ENCODE assay signal across 21 cellular contexts in genomic region chr7:4692055-4692454, GRCh38. TPM values are rescaled to one million over a fixed set of nuclear protein-coding genes. Genes with fewer than 3 reads are reported as not detected.
DNase-seq lines count a peak whose midpoint lies in the region; TF ChIP-seq lines count a peak whose summit lies in the region.
"Had no signal": no experiment of that assay in that cellular context is flagged by ENCODE, and none has a peak within 500 bp of the region (broad histone marks: within the 10 kb centered on the region; RNA-seq: fewer than 3 reads in every experiment).

No MANE protein-coding gene starts in this region.

- H3K4me3 Mint-ChIP-seq in activated naive CD4-positive, alpha-beta T cell treated with anti-CD3 and anti-CD28 coated beads, Interleukin-2, amount 10 ng/mL, durations not matched to agents 7 days and 5 days, result no peak overlapping the region
- H3K4me3 Mint-ChIP-seq in MCF 10A (ENCODE audit: unreplicated experiment), result no peak overlapping the region
- H3K4me3 Mint-ChIP-seq: activated naive CD8-positive, alpha-beta T cell treated with anti-CD3 and anti-CD28 coated beads, Interleukin-2, amount 10 ng/mL, durations not matched to agents 7 days and 5 days; CD14-positive monocyte had no signal

- H3K9me3 ChIP-seq in muscle layer of colon (ENCODE audit: low read length) (no peaks in the 10 kb centered on the region), transverse colon (no peaks in the 10 kb centered on the region), smooth muscle cell (replicated peaks; ENCODE audit: low read depth) (no peaks in the 10 kb centered on the region)
- H3K9me3 ChIP-seq: neutrophil, SJSA1 had no signal

- peaks cover 100% of the 10 kb centered on the region for H3K79me2 ChIP-seq in smooth muscle cell (ENCODE audit: low read depth)

- peaks cover 16% of the 10 kb centered on the region for H3K36me3 Mint-ChIP-seq in activated naive CD4-positive, alpha-beta T cell treated with anti-CD3 and anti-CD28 coated beads, Interleukin-2, amount 10 ng/mL, durations not matched to agents 7 days and 5 days
- peaks cover 50% of the 10 kb centered on the region for H3K36me3 Mint-ChIP-seq in MCF 10A (ENCODE audit: insufficient read depth, unreplicated experiment)
- H3K36me3 Mint-ChIP-seq: immature natural killer cell had no signal

- no peak overlapping the region for H3K4me3 ChIP-seq in fibroblast of pulmonary artery (replicated peaks; ENCODE audit: low read depth, low read length)
- no peak overlapping the region for H3K4me3 ChIP-seq in muscle layer of colon (ENCODE audit: low read depth in 1 of 2, low read length in 2 of 2)
- H3K4me3 ChIP-seq in transverse colon, result no peak overlapping the region
- no peak overlapping the region for H3K4me3 ChIP-seq in smooth muscle cell
- H3K4me3 ChIP-seq: cardiac muscle cell, SJSA1 had no signal

- H3K27ac ChIP-seq in muscle layer of colon (ENCODE audit: low read depth, low read length), result peak overlapping the region; percentile 7
- H3K27ac ChIP-seq in transverse colon, result peak overlapping the region; percentile 41 to 80 (median 52)
- H3K27ac ChIP-seq in smooth muscle cell (ENCODE audit: low read depth), result no peak overlapping the region
- H3K27ac ChIP-seq: cardiac muscle cell, neutrophil, SJSA1 had no signal

- peaks cover 100% of the 10 kb centered on the region for H4K20me1 ChIP-seq in smooth muscle cell (ENCODE audit: low read depth)

- POLR2A ChIA-PET in MCF 10A (lab: Yijun Ruan, JAX), result interaction anchor here (0.7 to 1.3 kb wide), 3 partner anchors 9 to 52 kb away, joined by 4 to 6 read pairs (median 4); no protein-coding TSS in a partner anchor

- no TSS peak for BruUV-seq in MCF 10A (replicated peaks; lab: Mats Ljungman, UMichigan)

- no peak overlapping the region for H2AFZ ChIP-seq in smooth muscle cell (ENCODE audit: low read depth)

- in situ Hi-C loops in transverse colon (cut with MboI; ENCODE audit: low pct_ligation_motif_present in 1 of 4, low pct_unique_long_range_greater_than_20kb in 1 of 4, low sequenced_read_pairs in 3 of 4), result no loop called here

- CTCF ChIA-PET in activated naive CD4-positive, alpha-beta T cell treated with anti-CD3 and anti-CD28 coated beads, Interleukin-2, amount 10 ng/mL, durations not matched to agents 7 days and 5 days (lab: Charles Lee), result no interaction called here
- CTCF ChIA-PET in MCF 10A (lab: Yijun Ruan, JAX), result interaction anchor here (1.3 to 1.5 kb wide), 2 partner anchors 11 to 51 kb away, joined by 4 read pairs; no protein-coding TSS in a partner anchor

- H3K36me3 ChIP-seq in muscle layer of colon (ENCODE audit: insufficient read depth, low read length), result no peaks in the 10 kb centered on the region
- no peaks in the 10 kb centered on the region for H3K36me3 ChIP-seq in transverse colon
- H3K36me3 ChIP-seq in smooth muscle cell (ENCODE audit: low read depth), result no peaks in the 10 kb centered on the region
- H3K36me3 ChIP-seq: cardiac muscle cell, neutrophil had no signal

- peaks cover 40% of the 10 kb centered on the region for H3K4me1 Mint-ChIP-seq in activated naive CD4-positive, alpha-beta T cell treated with anti-CD3 and anti-CD28 coated beads, Interleukin-2, amount 10 ng/mL, durations not matched to agents 7 days and 5 days
- H3K4me1 Mint-ChIP-seq in MCF 10A (ENCODE audit: insufficient read depth, unreplicated experiment), result peaks cover 20% of the 10 kb centered on the region

- no peaks in the 10 kb centered on the region for H3K9me3 Mint-ChIP-seq in activated naive CD4-positive, alpha-beta T cell treated with anti-CD3 and anti-CD28 coated beads, Interleukin-2, amount 10 ng/mL, durations not matched to agents 7 days and 5 days
- no peaks in the 10 kb centered on the region for H3K9me3 Mint-ChIP-seq in MCF 10A (ENCODE audit: unreplicated experiment)
- H3K9me3 Mint-ChIP-seq: activated naive CD8-positive, alpha-beta T cell treated with anti-CD3 and anti-CD28 coated beads, Interleukin-2, amount 10 ng/mL, durations not matched to agents 7 days and 5 days; CD14-positive monocyte had no signal

- no peak overlapping the region for H3K4me2 ChIP-seq in smooth muscle cell

- no peak for TF ChIP-seq EP300 in transverse colon (IDR thresholded peaks at IDR 0.05; ENCODE audit: low read depth)

- no peak overlapping the region for H3K9ac ChIP-seq in muscle layer of colon (ENCODE audit: low read length)
- no peak overlapping the region for H3K9ac ChIP-seq in smooth muscle cell (ENCODE audit: low read depth)

- H3K27me3 ChIP-seq in muscle layer of colon (ENCODE audit: control insufficient read depth in 1 of 2, insufficient read depth in 2 of 2, low read length in 2 of 2), result no peaks in the 10 kb centered on the region
- no peaks in the 10 kb centered on the region for H3K27me3 ChIP-seq in transverse colon
- no peaks in the 10 kb centered on the region for H3K27me3 ChIP-seq in smooth muscle cell (ENCODE audit: low read depth)
- H3K27me3 ChIP-seq: cardiac muscle cell, neutrophil, SJSA1 had no signal

- no peaks in the 10 kb centered on the region for H3F3A ChIP-seq in smooth muscle cell (ENCODE audit: low read depth)

- H3K27ac Mint-ChIP-seq in activated naive CD4-positive, alpha-beta T cell treated with anti-CD3 and anti-CD28 coated beads, Interleukin-2, amount 10 ng/mL, durations not matched to agents 7 days and 5 days, result peak overlapping the region; percentile 58
- no peak overlapping the region for H3K27ac Mint-ChIP-seq in MCF 10A (ENCODE audit: low read depth, unreplicated experiment)
- H3K27ac Mint-ChIP-seq: activated naive CD8-positive, alpha-beta T cell treated with anti-CD3 and anti-CD28 coated beads, Interleukin-2, amount 10 ng/mL, durations not matched to agents 7 days and 5 days had no signal

- 68 to 74% methylated on average over 4 to 5 of the region's 5 CpGs for WGBS in transverse colon (ENCODE audit: low coverage in 1 of 2), 2 donors
- WGBS in smooth muscle cell (ENCODE audit: low lambda C conversion rate), result 92% methylated on average over 5 of the region's 5 CpGs

- TF ChIP-seq CTCF in fibroblast of pulmonary artery (IDR thresholded peaks at IDR 0.05; ENCODE audit: low read length, missing control alignments) (no peak), transverse colon (IDR thresholded peaks at IDR 0.05) (no peak), MCF 10A (IDR thresholded peaks at IDR 0.05; ENCODE audit: unreplicated experiment) (no peak), smooth muscle cell (IDR thresholded peaks at IDR 0.05; ENCODE audit: borderline replicate concordance, insufficient read depth, poor library complexity, severe bottlenecking) (no peak)

- intact Hi-C loops in transverse colon (cut with DNase I; ENCODE audit: low total_unique reads), result no loop called here
- intact Hi-C loops in MCF 10A (cut with micrococcal nuclease), result no loop called here

- no peak for TF ChIP-seq POLR2A in transverse colon (IDR thresholded peaks at IDR 0.05)

- no peak for DNase-seq in activated naive CD4-positive, alpha-beta T cell treated with anti-CD3 and anti-CD28 coated beads, Interleukin-2, amount 10 ng/mL, durations not matched to agents 7 days and 5 days
- no peak for DNase-seq in activated naive CD4-positive, alpha-beta T cell treated with anti-CD3 and anti-CD28 coated beads, Interleukin-2, amount 50 U/mL, for 16 hours
- DNase-seq in fibroblast of pulmonary artery (ENCODE audit: low read depth), result peak; percentile 62
- no peak for DNase-seq in transverse colon
- DNase-seq in iPS-NIHi7 (ENCODE audit: extremely low spot score), result no peak
- DNase-seq in MCF 10A (ENCODE audit: unreplicated experiment), result no peak
- no peak for DNase-seq in smooth muscle cell (lab: John Stamatoyannopoulos, UW; ENCODE audit: unreplicated experiment)
- DNase-seq: 8988T; activated CD4-positive, alpha-beta T cell treated with anti-CD3 and anti-CD28 coated beads for 48 hours; activated naive CD8-positive, alpha-beta T cell treated with anti-CD3 and anti-CD28 coated beads, Interleukin-2, amount 10 ng/mL, durations not matched to agents 7 days and 5 days; effector CD4-positive, alpha-beta T cell; immature natural killer cell; KG1; NCI-H1092; NCI-H526 treated with DMSO at 0.1 percent for 48 hours; stimulated activated CD4-positive, alpha-beta T cell treated with anti-CD3 and anti-CD28 coated beads, Interleukin-4, amount 100 ng/mL, for 4 hours had no signal

- H3K27me3 Mint-ChIP-seq in activated naive CD4-positive, alpha-beta T cell treated with anti-CD3 and anti-CD28 coated beads, Interleukin-2, amount 10 ng/mL, durations not matched to agents 7 days and 5 days, result no peaks in the 10 kb centered on the region
- H3K27me3 Mint-ChIP-seq in MCF 10A (ENCODE audit: insufficient read depth, unreplicated experiment), result no peaks in the 10 kb centered on the region
- H3K27me3 Mint-ChIP-seq: activated naive CD8-positive, alpha-beta T cell treated with anti-CD3 and anti-CD28 coated beads, Interleukin-2, amount 10 ng/mL, durations not matched to agents 7 days and 5 days had no signal

- H3K4me1 ChIP-seq in muscle layer of colon (ENCODE audit: insufficient read depth, low read length), result peaks cover 72% of the 10 kb centered on the region
- peaks cover 12 to 66% (median 45%) of the 10 kb centered on the region in 4 donors for H3K4me1 ChIP-seq in transverse colon
- no peaks in the 10 kb centered on the region for H3K4me1 ChIP-seq in smooth muscle cell (ENCODE audit: low read depth)

RNA-seq across cellular contexts. Expression of gene FOXK1, which starts 10.0 kb away (rescaled TPM):
- total RNA-seq in transverse colon (10 to 100 TPM; 28.0 to 59.9 (median 34.2) TPM), MCF 10A (2022) (37.7 and 43.8 TPM in 2 replicates), smooth muscle cell (10.4 and 11.6 TPM in 2 replicates)
- 6.0 and 8.5 TPM in 2 replicates for polyA plus RNA-seq in smooth muscle cell
